8 cellular contexts compared by ENCODE assay signal in the genomic region with DNA sequence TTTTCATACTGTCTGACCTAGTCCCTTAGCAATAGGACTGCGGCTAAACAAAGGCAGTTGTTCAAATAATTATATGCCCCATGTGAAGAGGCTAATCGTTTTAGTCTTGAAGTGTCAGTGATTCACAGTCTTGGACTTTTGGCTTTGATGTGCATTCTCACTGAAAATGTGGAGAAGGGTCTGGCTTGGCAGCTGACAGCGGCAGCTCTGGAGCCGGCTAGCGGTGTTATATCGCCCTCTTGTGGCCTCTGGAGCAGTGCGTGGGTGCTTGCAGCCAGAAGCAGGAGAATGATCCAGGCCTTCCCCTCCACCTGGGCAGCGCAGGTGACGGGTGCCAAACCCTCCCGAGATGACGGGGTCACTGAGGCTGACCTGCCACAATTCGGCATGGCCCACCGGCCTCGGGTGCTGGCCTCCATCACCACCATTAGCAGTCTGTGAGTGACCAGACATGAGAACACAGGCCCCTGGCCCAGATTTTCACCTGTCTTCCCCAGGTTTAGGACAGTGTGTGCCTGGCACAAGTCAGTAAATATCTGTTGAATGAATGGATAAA.
DNase-seq lines count a peak whose midpoint lies in the region; ATAC-seq and TF ChIP-seq lines count a peak whose summit lies in the region.

No MANE protein-coding gene starts in this region.

- no peak overlapping the region for H3K4me3 Mint-ChIP-seq in endodermal cell

- 8 to 20% methylated on average over 4 to 14 of the region's 14 CpGs for WGBS in endodermal cell (ENCODE audit: insufficient coverage in 1 of 2, insufficient read length in 1 of 2), 2 experiments
- WGBS in mesodermal cell (ENCODE audit: insufficient coverage in 2 of 2), 2 experiments = 19% methylated on average over 8 to 14 of the region's 14 CpGs

- H3K4me3 ChIP-seq in BE2C (ENCODE audit: low read depth, low read length) = no peak overlapping the region
- no peak overlapping the region for H3K4me3 ChIP-seq in HAP-1
- H3K4me3 ChIP-seq in endodermal cell (ENCODE audit: low read length) = no peak overlapping the region
- H3K4me3 ChIP-seq in mesodermal cell (ENCODE audit: extremely low read depth, insufficient read depth, low read length, poor library complexity, severe bottlenecking) = no peak overlapping the region

- H3K9ac ChIP-seq in endodermal cell (ENCODE audit: extremely low read depth, low read length, poor library complexity, severe bottlenecking) = no peak overlapping the region

- TF ChIP-seq CTCF in BE2C (IDR thresholded peaks at IDR 0.05; ENCODE audit: low read depth, low read length) (peak; percentile 97), endodermal cell (conservative IDR thresholded peaks at IDR 0.05) (peak; percentile 98)

- H3K27me3 ChIP-seq in BE2C (no peaks in the 10 kb centered on the region), HAP-1 (ENCODE audit: low read depth) (no peaks in the 10 kb centered on the region), endodermal cell (ENCODE audit: control insufficient read depth, insufficient read depth, low read length, poor library complexity, severe bottlenecking) (no peaks in the 10 kb centered on the region)

- H3K9me3 ChIP-seq in BE2C = no peaks in the 10 kb centered on the region
- no peaks in the 10 kb centered on the region for H3K9me3 ChIP-seq in HAP-1
- H3K9me3 ChIP-seq in endodermal cell (ENCODE audit: control insufficient read depth, low read length) = no peaks in the 10 kb centered on the region
- H3K9me3 ChIP-seq in mesodermal cell (ENCODE audit: control insufficient read depth, low read length) = no peaks in the 10 kb centered on the region

- H3K27ac ChIP-seq in endodermal cell (ENCODE audit: low read depth, low read length) (no peak overlapping the region), mesodermal cell (ENCODE audit: low read depth, low read length, severe bottlenecking) (peak overlapping the region; percentile 57)

- ATAC-seq in HG03342 (IDR thresholded peaks at IDR 0.05; ENCODE audit: unreplicated experiment) = no peak

- no peak overlapping the region for H3K27ac Mint-ChIP-seq in endodermal cell

- H3K4me1 ChIP-seq in BE2C = peaks cover 6% of the 10 kb centered on the region
- no peaks in the 10 kb centered on the region for H3K4me1 ChIP-seq in HAP-1
- H3K4me1 ChIP-seq in endodermal cell (ENCODE audit: control insufficient read depth, insufficient read depth, low read length) = no peaks in the 10 kb centered on the region
- peaks cover 11% of the 10 kb centered on the region for H3K4me1 ChIP-seq in mesodermal cell (ENCODE audit: control insufficient read depth, insufficient read depth, low read length, poor library complexity, severe bottlenecking)

- H3K4me1 Mint-ChIP-seq in endodermal cell = peaks cover 5% of the 10 kb centered on the region

- no peaks in the 10 kb centered on the region for H3K27me3 Mint-ChIP-seq in endodermal cell (ENCODE audit: insufficient read depth)

- H3K36me3 ChIP-seq in BE2C (no peaks in the 10 kb centered on the region), HAP-1 (replicated peaks) (0 out of 2 replicates have a peak, but pooled peaks cover 3% of the 10 kb centered on the region), endodermal cell (ENCODE audit: control insufficient read depth, insufficient read depth, low read length) (no peaks in the 10 kb centered on the region), mesodermal cell (ENCODE audit: control insufficient read depth, insufficient read depth, low read length) (peaks cover 5% of the 10 kb centered on the region)

- DNase-seq in BE2C (peak; percentile 85), HAP-1 (ENCODE audit: low spot score in 2 of 2) (peak; percentile 57 to 88), NCI-H748 (lab: John Stamatoyannopoulos, UW; ENCODE audit: unreplicated experiment) (peak; percentile 52), endodermal cell (peak; percentile 93)
- DNase-seq in activated CD8-positive, alpha-beta memory T cell treated with anti-CD3 and anti-CD28 coated beads for 1 hour (ENCODE audit: extremely low read depth in 1 of 2, low read depth in 1 of 2) = peak; percentile 25 to 61
- DNase-seq in stimulated activated CD8-positive, alpha-beta memory T cell treated with anti-CD3 and anti-CD28 coated beads, Interleukin-15, amount 100 ng/mL, for 24 hours (ENCODE audit: low read depth) = peak; percentile 52

- no peaks in the 10 kb centered on the region for H3K36me3 Mint-ChIP-seq in endodermal cell (ENCODE audit: low read depth)

- no peaks in the 10 kb centered on the region for H3K9me3 Mint-ChIP-seq in endodermal cell

- in situ Hi-C loops in HAP-1 (cut with MboI; ENCODE audit: low sequenced_read_pairs) = loop anchor here (5.0 to 25.0 kb wide), 3 partner anchors 122 to 1255 kb away; no protein-coding TSS in a partner anchor

Comparison
In these comparisons a context has a peak if more than half of its experiments do, and no peak if none do; other contexts are left out.
1. DNase-seq: peak in every context shown above with its lines; median percentile 93 in endodermal cell; 85 in BE2C; 72 in HAP-1; 52 in NCI-H748; 52 in stimulated activated CD8-positive, alpha-beta memory T cell treated with anti-CD3 and anti-CD28 coated beads, Interleukin-15, amount 100 ng/mL, for 24 hours; 43 in activated CD8-positive, alpha-beta memory T cell treated with anti-CD3 and anti-CD28 coated beads for 1 hour.